Comparison of ENCODE assay signal across 2 cellular contexts in genomic region chr13:110114351-110114750, GRCh38.
TF ChIP-seq lines count a peak whose summit lies in the region.

No MANE protein-coding gene starts in this region.

TF ChIP-seq in SK-N-SH, 30 proteins besides CTCF, POLR2A, EP300 and RAD21:
- TF ChIP-seq PBX3 (IDR thresholded peaks at IDR 0.05) (no peak), YY1 (IDR thresholded peaks at IDR 0.05; ENCODE audit: low read depth) (no peak), RXRA (IDR thresholded peaks at IDR 0.05; ENCODE audit: borderline replicate concordance, low read depth) (no peak), SIN3A (IDR thresholded peaks at IDR 0.05; ENCODE audit: borderline replicate concordance, low read depth, low read length) (no peak), ELF1 (IDR thresholded peaks at IDR 0.05) (no peak), JUND (IDR thresholded peaks at IDR 0.05) (no peak), MEF2A (IDR thresholded peaks at IDR 0.05; ENCODE audit: borderline replicate concordance, low read depth) (no peak), SMC3 (IDR thresholded peaks at IDR 0.05; ENCODE audit: low read depth, low read length) (no peak), NFIC (IDR thresholded peaks at IDR 0.05; ENCODE audit: borderline replicate concordance) (no peak), POLR2AphosphoS5 (IDR thresholded peaks at IDR 0.05; ENCODE audit: low read depth, low read length) (no peak), IRF3 (IDR thresholded peaks at IDR 0.05; ENCODE audit: low read depth, low read length) (no peak), EZH2phosphoT487 (IDR thresholded peaks at IDR 0.05; ENCODE audit: borderline replicate concordance, low read depth) (no peak), GATA2 (CRISPR knock-in tag; IDR thresholded peaks at IDR 0.05) (no peak), FOXM1 (IDR thresholded peaks at IDR 0.05; ENCODE audit: low read depth) (no peak)

TF ChIP-seq in SK-N-SH treated with all-trans-retinoic acid at 6 μM for 48 hours, 23 proteins besides CTCF, POLR2A, EP300 and RAD21 (continued from another document):
- no peak for TF ChIP-seq POU6F1 (CRISPR knock-in tag; IDR thresholded peaks at IDR 0.05; ENCODE audit: borderline replicate concordance, low read depth)
